21 cellular contexts compared by ENCODE assay signal in genomic region chr6:69706724-69707123, GRCh38.
"Had no signal": no experiment of that assay in that cellular context is flagged by ENCODE, and none has a peak within 500 bp of the region (broad histone marks: within the 10 kb centered on the region; RNA-seq: fewer than 3 reads in every experiment).

No MANE protein-coding gene starts in this region.

- H3K4me1 Mint-ChIP-seq: mesothelial cell of epicardium had no signal

- DNase-seq: colonic mucosa; cortex of kidney; effector CD8-positive, alpha-beta T cell; effector memory CD8-positive, alpha-beta T cell; foreskin keratinocyte; heart left ventricle; hypothalamus; immature natural killer cell; islet precursor cell; kidney; left cardiac atrium; left lung; left ventricle myocardium superior; lower lobe of right lung; mucosa of descending colon; naive B cell had no signal

- H3K27me3 Mint-ChIP-seq: dendritic cell treated with granulocyte-macrophage colony-stimulating factor and Interleukin-4, amounts not matched to agents 40 ng/mL and 50 ng/mL, for 4 days; effector memory CD8-positive, alpha-beta T cell; naive B cell had no signal

- H3K9me3 ChIP-seq: colonic mucosa, esophagus muscularis mucosa, gastroesophageal sphincter, heart left ventricle, left lung, lower lobe of right lung, mucosa of descending colon had no signal

- H3K27ac Mint-ChIP-seq: dendritic cell treated with granulocyte-macrophage colony-stimulating factor and Interleukin-4, amounts not matched to agents 40 ng/mL and 50 ng/mL, for 4 days; effector memory CD8-positive, alpha-beta T cell; mesothelial cell of epicardium had no signal

- H3K36me3 ChIP-seq: colonic mucosa had no signal

- H3K27ac ChIP-seq: colonic mucosa, esophagus muscularis mucosa, foreskin keratinocyte, gastroesophageal sphincter, heart left ventricle, hepatocyte, left lung, lower lobe of right lung had no signal

- H3K4me3 ChIP-seq: colonic mucosa, esophagus muscularis mucosa, gastroesophageal sphincter, heart left ventricle, hepatocyte, left lung, lower lobe of right lung, mucosa of descending colon had no signal

- H3K9me3 Mint-ChIP-seq: dendritic cell treated with granulocyte-macrophage colony-stimulating factor and Interleukin-4, amounts not matched to agents 40 ng/mL and 50 ng/mL, for 4 days; effector memory CD8-positive, alpha-beta T cell; immature natural killer cell; naive B cell had no signal

- H3K27me3 ChIP-seq: colonic mucosa, esophagus muscularis mucosa, foreskin keratinocyte, gastroesophageal sphincter, heart left ventricle, hepatocyte, left lung had no signal

- H3K4me2 ChIP-seq: hepatocyte had no signal

- H3K4me3 Mint-ChIP-seq: dendritic cell treated with granulocyte-macrophage colony-stimulating factor and Interleukin-4, amounts not matched to agents 40 ng/mL and 50 ng/mL, for 4 days; effector memory CD8-positive, alpha-beta T cell; immature natural killer cell; mesothelial cell of epicardium; naive B cell had no signal

- ATAC-seq: effector memory CD8-positive, alpha-beta T cell; foreskin keratinocyte; gastroesophageal sphincter; heart left ventricle; left cardiac atrium; left lung; left ventricle myocardium superior; lower lobe of right lung; mucosa of descending colon had no signal

- H3K4me1 ChIP-seq: colonic mucosa, foreskin keratinocyte, heart left ventricle, left lung, lower lobe of right lung had no signal
